ENCODE assay signal across 20 cellular contexts in genomic region chr12:130966443-130967030, GRCh38. TPM values are rescaled to one million over a fixed set of nuclear protein-coding genes. Genes with fewer than 3 reads are reported as not detected.
A peak's percentile ranks its signal among the peaks of the same experiment; 100 is the strongest.
DNase-seq lines count a peak whose midpoint lies in the region; ATAC-seq, FAIRE-seq and TF ChIP-seq lines count a peak whose summit lies in the region.
"Had no signal": no experiment of that assay in that cellular context is flagged by ENCODE, and none has a peak within 500 bp of the region (broad histone marks: within the 10 kb centered on the region; RNA-seq: fewer than 3 reads in every experiment).

No MANE protein-coding gene starts in this region.

- no peaks in the 10 kb centered on the region; a peak in 1 of 5 replicates for H3K36me3 ChIP-seq in HepG2 (replicated peaks in 1 of 2; ENCODE audit: control insufficient read depth in 1 of 2, insufficient read depth in 2 of 2, low read length in 2 of 2)
- no peaks in the 10 kb centered on the region for H3K36me3 ChIP-seq in right lobe of liver
- no peaks in the 10 kb centered on the region for H3K36me3 ChIP-seq in RWPE2 (ENCODE audit: low read depth)
- no peaks in the 10 kb centered on the region for H3K36me3 ChIP-seq in osteoblast (ENCODE audit: insufficient read depth, low read length)
- H3K36me3 ChIP-seq: SJCRH30 had no signal

- ATAC-seq in HepG2 (no peak), right lobe of liver (no peak), RWPE2 (ENCODE audit: low read depth) (no peak), HG03457 (IDR thresholded peaks at IDR 0.05; ENCODE audit: unreplicated experiment) (no peak), HG03025 (IDR thresholded peaks at IDR 0.05; ENCODE audit: low FRiP score, unreplicated experiment) (no peak), GM19467 (IDR thresholded peaks at IDR 0.05; ENCODE audit: unreplicated experiment) (no peak)

- H2AFZ ChIP-seq in HepG2 (ENCODE audit: low read length) (no peak overlapping the region), osteoblast (ENCODE audit: low read length) (no peak overlapping the region)

- TF ChIP-seq POLR2A in HepG2 (IDR thresholded peaks at IDR 0.05; ENCODE audit: insufficient read depth in 1 of 2, low read depth in 2 of 2, low read length in 2 of 2) (no peak), right lobe of liver (IDR thresholded peaks at IDR 0.05) (no peak)

- CTCF ChIA-PET in HepG2 (lab: Yijun Ruan, JAX; ENCODE audit: low intra/inter-chr PET ratio, low total read pairs): no interaction called here

- no peak overlapping the region for H3K9ac ChIP-seq in HepG2 (ENCODE audit: insufficient read depth, low read depth, low read length)

- no peak for FAIRE-seq in HepG2 (lab: Jason Lieb, UNC)
- FAIRE-seq: GM18507, H1, RCC 7860 had no signal

- H3K27me3 ChIP-seq in HepG2 (ENCODE audit: control insufficient read depth in 1 of 2, insufficient read depth in 2 of 2, low read length in 2 of 2) (no peaks in the 10 kb centered on the region), right lobe of liver (no peaks in the 10 kb centered on the region), RWPE2 (ENCODE audit: insufficient read depth, poor library complexity, severe bottlenecking) (peaks cover 4% of the 10 kb centered on the region), osteoblast (ENCODE audit: insufficient read depth, low read length) (no peaks in the 10 kb centered on the region)

- in situ Hi-C loops in HepG2 (cut with HindIII; ENCODE audit: extremely low pct_ligation_motif_present, low pct_unique_long_range_greater_than_20kb): no loop called here

- intact Hi-C loops in HepG2 (cut with micrococcal nuclease; ENCODE audit: unreplicated experiment) (loop anchor here (10.0 kb wide), 1 partner anchor 48 kb away; no protein-coding TSS in a partner anchor), right lobe of liver (cut with DNase I) (no loop called here)

- POLR2A ChIA-PET in HepG2 (lab: Yijun Ruan, JAX): no interaction called here

- H3K27ac ChIP-seq in HepG2 (ENCODE audit: extremely low read length, insufficient read depth, low read length) (no peak overlapping the region), right lobe of liver (no peak overlapping the region), RWPE2 (ENCODE audit: poor library complexity, severe bottlenecking) (peak overlapping the region; percentile 58), osteoblast (ENCODE audit: low read depth, low read length) (no peak overlapping the region)
- H3K27ac ChIP-seq: SJCRH30 had no signal

- H3K4me3 ChIP-seq in HepG2 (replicated peaks in 1 of 3; ENCODE audit: insufficient read depth in 1 of 3, low read depth in 2 of 3, low read length in 3 of 3) (no peak overlapping the region), right lobe of liver (no peak overlapping the region), RWPE2 (ENCODE audit: severe bottlenecking) (no peak overlapping the region), osteoblast (ENCODE audit: insufficient read depth, low read length) (no peak overlapping the region)
- H3K4me3 ChIP-seq: SJCRH30 had no signal

- no peak for TF ChIP-seq RAD21 in HepG2 (CRISPR knock-in tag; IDR thresholded peaks at IDR 0.05)

- DNase-seq in HepG2 (ENCODE audit: low spot score) (no peak), right lobe of liver (no peak), RWPE2 (ENCODE audit: low spot score) (no peak), osteoblast (ENCODE audit: insufficient read length, low spot score, missing footprints) (peak; percentile 65)
- DNase-seq: ACHN; Calu3; CD4-positive, alpha-beta memory T cell; DMS53; KG1; NCI-H1092; NCI-H146; NCI-H2081; NCI-H774; SJCRH30 had no signal

- H3K79me2 ChIP-seq in HepG2 (ENCODE audit: insufficient read depth, low read length) (no peaks in the 10 kb centered on the region), osteoblast (ENCODE audit: insufficient read depth, low read length) (no peaks in the 10 kb centered on the region)

- no TSS peak for BruUV-seq in HepG2 (replicated peaks; lab: Mats Ljungman, UMichigan)

- 79% methylated on average over 15 of the region's 15 CpGs for WGBS in HepG2 (ENCODE audit: low lambda C conversion rate)
- 87% methylated on average over 15 of the region's 15 CpGs for WGBS in right lobe of liver (ENCODE audit: insufficient coverage, low coverage, low lambda C conversion rate, missing lambda C conversion rate)

- H4K20me1 ChIP-seq in HepG2 (ENCODE audit: insufficient read depth, low read length): no peaks in the 10 kb centered on the region
- no peaks in the 10 kb centered on the region for H4K20me1 ChIP-seq in osteoblast (ENCODE audit: insufficient read depth, low read length)

- TF ChIP-seq CTCF in HepG2 (CRISPR knock-in tag; IDR thresholded peaks at IDR 0.05): no peak
- TF ChIP-seq CTCF in right lobe of liver (IDR thresholded peaks at IDR 0.05): no peak
- TF ChIP-seq CTCF in RWPE2 (IDR thresholded peaks at IDR 0.05; ENCODE audit: poor library complexity, severe bottlenecking): no peak
- no peak for TF ChIP-seq CTCF in osteoblast (IDR thresholded peaks at IDR 0.05; ENCODE audit: extremely low read depth, low read depth, low read length)

- H3K9me3 ChIP-seq in HepG2 (ENCODE audit: low read length) (no peaks in the 10 kb centered on the region), right lobe of liver (no peaks in the 10 kb centered on the region), RWPE2 (ENCODE audit: severe bottlenecking) (no peaks in the 10 kb centered on the region), osteoblast (ENCODE audit: low read depth, low read length) (no peaks in the 10 kb centered on the region)
- H3K9me3 ChIP-seq: SJCRH30 had no signal

- no peak for TF ChIP-seq EP300 in HepG2 (IDR thresholded peaks at IDR 0.05; ENCODE audit: low read depth in 2 of 2, low read length in 2 of 2)
- TF ChIP-seq EP300 in HepG2 (CRISPR knock-in tag; IDR thresholded peaks at IDR 0.05; ENCODE audit: borderline replicate concordance): no peak

- H3K4me2 ChIP-seq in HepG2 (ENCODE audit: low read depth, low read length): no peak overlapping the region
- H3K4me2 ChIP-seq in osteoblast (ENCODE audit: insufficient read depth, low read length): no peak overlapping the region

- peaks cover 59% of the 10 kb centered on the region for H3K4me1 ChIP-seq in HepG2 (ENCODE audit: insufficient read depth, low read length)
- H3K4me1 ChIP-seq in right lobe of liver: peaks cover 0 to 18% (median 4%) of the 10 kb centered on the region in 4 donors
- peaks cover 15% of the 10 kb centered on the region for H3K4me1 ChIP-seq in RWPE2 (ENCODE audit: insufficient read depth, poor library complexity, severe bottlenecking)
- H3K4me1 ChIP-seq in osteoblast (ENCODE audit: insufficient read depth, low read length): no peaks in the 10 kb centered on the region
- H3K4me1 ChIP-seq: SJCRH30 had no signal

RNA-seq across cellular contexts. Expression of gene ADGRD1, which starts 12.8 kb away (rescaled TPM):
- total RNA-seq in HepG2 (2016; rRNA removed; fragmentation: Illumina TruSeq; extraction: Trizol) (0.34 and 0.46 TPM in 2 replicates), right lobe of liver (10 to 100 TPM in 4 of 6 experiments, 1 to 10 TPM in 2; 4.7 to 17.0 (median 10.9) TPM), osteoblast (0.29 and 0.72 TPM in 2 replicates)
- 0.26 and 0.30 TPM in 2 replicates for total RNA-seq in HepG2 (2016; cell fraction: cytosol; rRNA removed; fragmentation: Illumina TruSeq; extraction: Trizol; ENCODE audit: low read depth)
- total RNA-seq in HepG2 (2016; cell fraction: insoluble cytoplasmic fraction; rRNA removed; fragmentation: Illumina TruSeq; extraction: Trizol): 0.27 and 0.35 TPM in 2 replicates
- 0.28 and 0.38 TPM in 2 replicates for total RNA-seq in HepG2 (2016; cell fraction: membrane; rRNA removed; fragmentation: Illumina TruSeq; extraction: Trizol)
- 0.47 and 0.62 TPM in 2 replicates for total RNA-seq in HepG2 (2016; cell fraction: nucleus; rRNA removed; fragmentation: Illumina TruSeq; extraction: Trizol)
- polyA plus RNA-seq in HepG2 (2011; rRNA removed): 12.4 and 25.0 TPM in 2 replicates
- 6.9 and 10.2 TPM in 2 replicates for polyA plus RNA-seq in HepG2 (2011; cell fraction: cytosol; rRNA removed)
- 71.2 and 100 TPM in 2 replicates for polyA plus RNA-seq in HepG2 (2011; cell fraction: nucleus; rRNA removed)
- 32.9 and 44.4 TPM in 2 replicates for polyA plus RNA-seq in HepG2 (2012)
- 0.14 TPM in 1 of 2 replicates, not detected in the other for polyA plus RNA-seq in HepG2 (2016; cell fraction: cytosol; fragmentation: Illumina TruSeq; extraction: Trizol; ENCODE audit: low read depth)
- polyA plus RNA-seq in HepG2 (2016; cell fraction: insoluble cytoplasmic fraction; fragmentation: Illumina TruSeq; extraction: Trizol; ENCODE audit: low read depth): 0.26 and 0.38 TPM in 2 replicates
- polyA plus RNA-seq in HepG2 (2016; cell fraction: membrane; fragmentation: Illumina TruSeq; extraction: Trizol; ENCODE audit: low read depth): 0.05 TPM in 1 of 2 replicates, not detected in the other
- polyA plus RNA-seq in HepG2 (2016; cell fraction: nucleus; fragmentation: Illumina TruSeq; extraction: Trizol; ENCODE audit: insufficient read depth, low read depth): 0.79 and 1.0 TPM in 2 replicates
- 2.3 and 27.8 TPM in 2 replicates for polyA minus RNA-seq in HepG2 (2011; rRNA and poly(A)+ RNA removed; ENCODE audit: low replicate concordance)
- polyA minus RNA-seq in HepG2 (2011; cell fraction: cytosol; rRNA and poly(A)+ RNA removed): 3.3 and 10.6 TPM in 2 replicates
- polyA minus RNA-seq in HepG2 (2011; cell fraction: nucleus; rRNA and poly(A)+ RNA removed): 26.3 and 39.8 TPM in 2 replicates
- total RNA-seq: Calu3; CD4-positive, alpha-beta memory T cell had no signal
- polyA plus RNA-seq: CD4-positive, alpha-beta memory T cell had no signal
